ENCODE assay signal across 8 cellular contexts in genomic region chr17:81518785-81519283, GRCh38. TPM values are rescaled to one million over a fixed set of nuclear protein-coding genes. Genes with fewer than 3 reads are reported as not detected.
DNase-seq lines count a peak whose midpoint lies in the region; ATAC-seq and TF ChIP-seq lines count a peak whose summit lies in the region.

No MANE protein-coding gene starts in this region.

- H3K79me1 ChIP-seq in trophoblast cell (ENCODE audit: low read length): peaks cover 28% of the 10 kb centered on the region

- no peaks in the 10 kb centered on the region for H3K36me3 ChIP-seq in gastroesophageal sphincter
- H3K36me3 ChIP-seq in trophoblast cell (ENCODE audit: control insufficient read depth in 1 of 2, insufficient read depth in 2 of 2, low read length in 2 of 2): no peaks in the 10 kb centered on the region

- H4K8ac ChIP-seq in trophoblast cell (ENCODE audit: low read depth, low read length): peak overlapping the region; percentile 30

- H3K4me3 ChIP-seq in WI38 (ENCODE audit: low read depth, low read length) (peak overlapping the region; percentile 47), gastroesophageal sphincter (peak overlapping the region; percentile 19 to 83), trophoblast cell (ENCODE audit: low read depth, low read length) (peak overlapping the region; percentile 58)

- H2AFZ ChIP-seq in trophoblast cell (ENCODE audit: insufficient read depth, low read length, poor library complexity): peak overlapping the region; percentile 27

- no peak overlapping the region for H2AK5ac ChIP-seq in trophoblast cell (ENCODE audit: low read length)

- H3K27ac ChIP-seq in gastroesophageal sphincter: peak overlapping the region in 3 of 4 donors; percentile 96 to 100 (median 99)
- H3K27ac ChIP-seq in trophoblast cell (ENCODE audit: low read depth, low read length): peak overlapping the region; percentile 27

- DNase-seq in stimulated activated CD4-positive, alpha-beta T cell treated with anti-CD3 and anti-CD28 coated beads, Interleukin-2, amount 100 ng/mL, for 24 hours: peak; percentile 35 to 62
- no peak for DNase-seq in stimulated activated CD4-positive, alpha-beta T cell treated with anti-CD3 and anti-CD28 coated beads, Interleukin-1b, Interleukin-23, amount 100 ng/mL, for 48 hours
- peak; percentile 37 to 64 for DNase-seq in trophoblast cell
- DNase-seq in SKM-1 (lab: John Stamatoyannopoulos, UW; ENCODE audit: unreplicated experiment): no peak

- no peak overlapping the region for H3K9ac ChIP-seq in trophoblast cell (ENCODE audit: low read length)

- H3K79me2 ChIP-seq in trophoblast cell (ENCODE audit: control insufficient read depth, insufficient read depth, low read length, poor library complexity): peaks cover 18% of the 10 kb centered on the region

- TF ChIP-seq POLR2A in gastroesophageal sphincter (IDR thresholded peaks at IDR 0.05): peak; percentile 5 to 25

- H2BK12ac ChIP-seq in trophoblast cell (ENCODE audit: low read length): no peak overlapping the region

- WGBS in gastroesophageal sphincter (ENCODE audit: low coverage in 1 of 2), 2 donors: 0% methylated on average over 2 of the region's 47 CpGs; no CpG with 5 or more reads in 1 of the 2 donors
- WGBS in trophoblast cell (ENCODE audit: extremely low coverage, insufficient coverage, insufficient read length): no CpG with 5 or more reads among the region's 47 CpGs

- no peak overlapping the region for H2BK5ac ChIP-seq in trophoblast cell (ENCODE audit: low read depth, low read length, poor library complexity)

- peak overlapping the region; percentile 27 for H3K14ac ChIP-seq in trophoblast cell (ENCODE audit: low read length)

- peak overlapping the region; percentile 22 for H4K12ac ChIP-seq in trophoblast cell (ENCODE audit: low read depth, low read length)

- H3K23ac ChIP-seq in trophoblast cell (ENCODE audit: low read length): no peak overlapping the region

- no peak for TF ChIP-seq EP300 in gastroesophageal sphincter (IDR thresholded peaks at IDR 0.05)

- ATAC-seq in gastroesophageal sphincter (peak; percentile 20), HG02973 (IDR thresholded peaks at IDR 0.05; ENCODE audit: unreplicated experiment) (no peak), GM19035 (IDR thresholded peaks at IDR 0.05; ENCODE audit: unreplicated experiment) (no peak)

- no peak overlapping the region for H3K4ac ChIP-seq in trophoblast cell (ENCODE audit: low read depth, low read length)

- H3K4me1 ChIP-seq in gastroesophageal sphincter (peaks cover 0 to 74% (median 45%) of the 10 kb centered on the region in 3 donors), trophoblast cell (ENCODE audit: control insufficient read depth in 1 of 2, insufficient read depth in 2 of 2, low read length in 2 of 2) (peaks cover 40 to 49% of the 10 kb centered on the region in 2 experiments)

- TF ChIP-seq CTCF in WI38 (IDR thresholded peaks at IDR 0.05; ENCODE audit: low read depth, low read length) (no peak), gastroesophageal sphincter (IDR thresholded peaks at IDR 0.05) (no peak)

- no peaks in the 10 kb centered on the region for H3K9me3 ChIP-seq in gastroesophageal sphincter
- no peaks in the 10 kb centered on the region for H3K9me3 ChIP-seq in trophoblast cell (ENCODE audit: insufficient read depth, low read depth, low read length)

- no peak overlapping the region for H2BK120ac ChIP-seq in trophoblast cell (ENCODE audit: insufficient read depth, low read length, poor library complexity)

- H3K4me2 ChIP-seq in trophoblast cell (ENCODE audit: low read length): peak overlapping the region; percentile 78

- H4K91ac ChIP-seq in trophoblast cell (ENCODE audit: low read depth, low read length): peak overlapping the region; percentile 71

- peaks cover 12% of the 10 kb centered on the region for H3K27me3 ChIP-seq in gastroesophageal sphincter
- H3K27me3 ChIP-seq in trophoblast cell (ENCODE audit: insufficient read depth, low read length): no peaks in the 10 kb centered on the region

- H3K18ac ChIP-seq in trophoblast cell (ENCODE audit: low read length): peak overlapping the region; percentile 56

RNA-seq across cellular contexts. Expression of gene ACTG1, which starts 6.2 kb away (rescaled TPM):
- total RNA-seq in gastroesophageal sphincter: 1,000 to 10,000 TPM in 3 of 4 donors, 100 to 1,000 TPM in 1; 829 to 1,848 (median 1,550) TPM
- 7,950 and 8,000 TPM in 2 replicates for polyA plus RNA-seq in trophoblast cell (2013)

RNA-seq across cellular contexts. Expression of gene FSCN2, which starts 9.3 kb away (rescaled TPM):
- total RNA-seq in gastroesophageal sphincter: 1 to 10 TPM in 2 of 4 donors, under 1 TPM in 2; 0.49 to 2.1 (median 1.0) TPM
- 0.42 and 0.76 TPM in 2 replicates for polyA plus RNA-seq in trophoblast cell (2013)

RNA-seq across cellular contexts. Expression of gene FAAP100, which starts 33.3 kb away (rescaled TPM):
- 10 to 100 TPM; 14.6 to 32.1 (median 20.7) TPM for total RNA-seq in gastroesophageal sphincter
- 11.4 and 11.6 TPM in 2 replicates for polyA plus RNA-seq in trophoblast cell (2013)

Comparison
In these comparisons a context has a peak if more than half of its experiments do, and no peak if none do; other contexts are left out.
1. DNase-seq: peak in stimulated activated CD4-positive, alpha-beta T cell treated with anti-CD3 and anti-CD28 coated beads, Interleukin-2, amount 100 ng/mL, for 24 hours (2 of 2) and trophoblast cell (2 of 2); none in stimulated activated CD4-positive, alpha-beta T cell treated with anti-CD3 and anti-CD28 coated beads, Interleukin-1b, Interleukin-23, amount 100 ng/mL, for 48 hours (single experiment) and SKM-1 (single experiment).
2. Peak in every context shown above with its lines, with median percentiles within 50 percentile points of each other: H3K4me3 ChIP-seq.